Comparison of ENCODE assay signal across 25 cellular contexts in genomic region chr3:44130249-44130648, GRCh38.
A peak's percentile ranks its signal among the peaks of the same experiment; 100 is the strongest.
DNase-seq lines count a peak whose midpoint lies in the region; ATAC-seq and TF ChIP-seq lines count a peak whose summit lies in the region.
"Had no signal": no experiment of that assay in that cellular context is flagged by ENCODE, and none has a peak within 500 bp of the region (broad histone marks: within the 10 kb centered on the region; RNA-seq: fewer than 3 reads in every experiment).

No MANE protein-coding gene starts in this region.

- H3K36me3 ChIP-seq in BLaER1, result no peaks in the 10 kb centered on the region
- H3K36me3 ChIP-seq in DOHH2 (ENCODE audit: control insufficient read depth, low read length), result no peaks in the 10 kb centered on the region
- H3K36me3 ChIP-seq in MM.1S (replicated peaks; ENCODE audit: insufficient read depth, low read length), result no peaks in the 10 kb centered on the region
- no peaks in the 10 kb centered on the region for H3K36me3 ChIP-seq in neural progenitor cell
- H3K36me3 ChIP-seq: heart left ventricle, ovary had no signal

- H3K9me2 ChIP-seq in DOHH2 (replicated peaks; ENCODE audit: control insufficient read depth, low read length) (no peaks in the 10 kb centered on the region), MM.1S (replicated peaks; ENCODE audit: insufficient read depth, low read length) (no peaks in the 10 kb centered on the region)
- H3K9me2 ChIP-seq: SK-N-SH had no signal

- no peaks in the 10 kb centered on the region for H3F3A ChIP-seq in DOHH2 (ENCODE audit: control insufficient read depth, insufficient read depth)
- peaks cover 33% of the 10 kb centered on the region for H3F3A ChIP-seq in MM.1S (ENCODE audit: insufficient read depth, low read length)
- H3F3A ChIP-seq in neural progenitor cell (ENCODE audit: low read depth), result no peaks in the 10 kb centered on the region

- H4K20me1 ChIP-seq in BLaER1 (no peaks in the 10 kb centered on the region), DOHH2 (ENCODE audit: control insufficient read depth, insufficient read depth, low read depth, low read length) (no peaks in the 10 kb centered on the region), MM.1S (ENCODE audit: insufficient read depth, low read length) (no peaks in the 10 kb centered on the region), neural progenitor cell (ENCODE audit: low read depth) (no peaks in the 10 kb centered on the region)

- peak overlapping the region; percentile 51; the same call in 1 of the 2 replicates for H2AFZ ChIP-seq in MM.1S (ENCODE audit: low read length)
- no peak overlapping the region for H2AFZ ChIP-seq in neural progenitor cell (replicated peaks)

- H3K79me2 ChIP-seq in DOHH2 (ENCODE audit: control insufficient read depth, low read length) (no peaks in the 10 kb centered on the region), MM.1S (ENCODE audit: low read length) (no peaks in the 10 kb centered on the region), neural progenitor cell (ENCODE audit: low read depth) (no peaks in the 10 kb centered on the region)

- peak overlapping the region; percentile 26; the same call in 1 of the 2 replicates for H3K4me2 ChIP-seq in BLaER1
- peak overlapping the region; percentile 28 for H3K4me2 ChIP-seq in DOHH2 (ENCODE audit: low read length)
- H3K4me2 ChIP-seq in MM.1S (ENCODE audit: low read depth, low read length), result peak overlapping the region; percentile 58
- H3K4me2 ChIP-seq in neural progenitor cell, result no peak overlapping the region
- H3K4me2 ChIP-seq: SK-N-SH had no signal

- peak; percentile 66 for ATAC-seq in GM21576 (IDR thresholded peaks at IDR 0.05; ENCODE audit: unreplicated experiment)
- ATAC-seq in HG03571 (IDR thresholded peaks at IDR 0.05; ENCODE audit: unreplicated experiment), result no peak
- ATAC-seq: activated T-cell treated with anti-CD3 and anti-CD28 coated beads, Interleukin-2, amount 50 U/mL, for 4 hours; heart left ventricle; left ventricle myocardium superior had no signal

- H3K36me3 Mint-ChIP-seq in neural progenitor cell, result no peaks in the 10 kb centered on the region
- H3K36me3 Mint-ChIP-seq: type B pancreatic cell had no signal

- H3K9me3 ChIP-seq in BLaER1 (no peaks in the 10 kb centered on the region), DOHH2 (ENCODE audit: control insufficient read depth, insufficient read depth, low read length) (no peaks in the 10 kb centered on the region), MM.1S (replicated peaks; ENCODE audit: insufficient read depth, low read length) (no peaks in the 10 kb centered on the region), neural progenitor cell (ENCODE audit: low read depth) (no peaks in the 10 kb centered on the region)
- H3K9me3 ChIP-seq: heart left ventricle, ovary, SK-N-SH had no signal

- peaks cover 17% of the 10 kb centered on the region for H3K4me1 Mint-ChIP-seq in neural progenitor cell

- H3K4me1 ChIP-seq in BLaER1 (peaks cover 17% of the 10 kb centered on the region), DOHH2 (ENCODE audit: control insufficient read depth, low read length) (peaks cover 12% of the 10 kb centered on the region), MM.1S (ENCODE audit: low read length) (peaks cover 58% of the 10 kb centered on the region), neural progenitor cell (no peaks in the 10 kb centered on the region)
- H3K4me1 ChIP-seq: heart left ventricle had no signal

- H3K27me3 ChIP-seq in BLaER1, result no peaks in the 10 kb centered on the region
- H3K27me3 ChIP-seq in DOHH2 (ENCODE audit: control insufficient read depth, low read length), result peaks cover 17% of the 10 kb centered on the region
- H3K27me3 ChIP-seq in MM.1S (replicated peaks; ENCODE audit: insufficient read depth, low read length), result no peaks in the 10 kb centered on the region
- no peaks in the 10 kb centered on the region for H3K27me3 ChIP-seq in neural progenitor cell
- H3K27me3 ChIP-seq: ovary had no signal

- H3K4me3 ChIP-seq in BLaER1 (no peak overlapping the region), DOHH2 (ENCODE audit: low read length) (no peak overlapping the region), MM.1S (ENCODE audit: low read length) (0 out of 2 replicates have a peak overlapping the region, but pooled peaks have one; percentile 0), neural progenitor cell (no peak overlapping the region)
- H3K4me3 ChIP-seq: heart left ventricle, ovary had no signal

- H3K4me3 Mint-ChIP-seq in neural progenitor cell, result no peak overlapping the region
- H3K4me3 Mint-ChIP-seq: activated T-cell treated with anti-CD3 and anti-CD28 coated beads, Interleukin-2, amount 50 U/mL, for 4 hours; type B pancreatic cell had no signal

- H3K27ac ChIP-seq in BLaER1 (no peak overlapping the region), DOHH2 (ENCODE audit: low read depth, low read length) (no peak overlapping the region), MM.1S (ENCODE audit: low read length) (peak overlapping the region; percentile 93), neural progenitor cell (no peak overlapping the region)
- H3K27ac ChIP-seq: heart left ventricle, ovary had no signal

- no peak overlapping the region for H3K9ac ChIP-seq in BLaER1
- H3K9ac ChIP-seq in MM.1S (ENCODE audit: low read length), result peak overlapping the region; percentile 41
- H3K9ac ChIP-seq in neural progenitor cell, result no peak overlapping the region
- H3K9ac ChIP-seq: SK-N-SH had no signal

- H3K9me3 Mint-ChIP-seq in neural progenitor cell, result no peaks in the 10 kb centered on the region
- H3K9me3 Mint-ChIP-seq: activated T-cell treated with anti-CD3 and anti-CD28 coated beads, Interleukin-2, amount 50 U/mL, for 4 hours; type B pancreatic cell had no signal

- TF ChIP-seq CTCF in DOHH2 (IDR thresholded peaks at IDR 0.05; ENCODE audit: low read depth, low read length, poor library complexity, severe bottlenecking) (no peak), MM.1S (IDR thresholded peaks at IDR 0.05; ENCODE audit: low read length) (no peak), neural progenitor cell (IDR thresholded peaks at IDR 0.05) (no peak)

- DNase-seq in MM.1S, result peak; percentile 92
- no peak for DNase-seq in neural progenitor cell (ENCODE audit: low spot score)
- no peak for DNase-seq in NCI-H2196 treated with DMSO at 0.1 percent for 48 hours (lab: John Stamatoyannopoulos, UW; ENCODE audit: unreplicated experiment)
- DNase-seq: activated CD4-positive, CD25-positive, alpha-beta regulatory T cell; activated T-cell treated with anti-CD3 and anti-CD28 coated beads, Interleukin-2, amount 50 U/mL, for 4 hours; amygdala; C1 segment of cervical spinal cord; DMS153; foreskin melanocyte; heart left ventricle; left ventricle myocardium superior; mesendoderm; NCI-H187 treated with DMSO at 0.1 percent for 48 hours; NCI-H2171; NCI-H510A treated with DMSO at 0.1 percent for 48 hours; ovary; SK-N-SH; stimulated activated CD4-positive, alpha-beta T cell treated with anti-CD3 and anti-CD28 coated beads, Interleukin-15, amount 100 ng/mL, for 24 hours; stimulated activated CD4-positive, alpha-beta T cell treated with anti-CD3 and anti-CD28 coated beads, Interleukin-4, amount 100 ng/mL, for 4 hours; substantia nigra had no signal

- peaks cover 15% of the 10 kb centered on the region for H3K27me3 Mint-ChIP-seq in neural progenitor cell (ENCODE audit: insufficient read depth, low read depth)

- no peak overlapping the region for H3K27ac Mint-ChIP-seq in neural progenitor cell
- H3K27ac Mint-ChIP-seq: type B pancreatic cell had no signal
